In genomic region chr2:99905025-99905424, GRCh38 we compare ENCODE assay signal across 24 cellular contexts.
"Had no signal": no experiment of that assay in that cellular context is flagged by ENCODE, and none has a peak within 500 bp of the region (broad histone marks: within the 10 kb centered on the region; RNA-seq: fewer than 3 reads in every experiment).

No MANE protein-coding gene starts in this region.

- ATAC-seq: effector memory CD8-positive, alpha-beta T cell; esophagus mucosa; gastrocnemius medialis; heart right ventricle; left cardiac atrium; left lung; left ventricle myocardium superior; mucosa of descending colon had no signal

- H3K4me1 Mint-ChIP-seq: endodermal cell, mesothelial cell of epicardium had no signal

- H3K27ac Mint-ChIP-seq: dendritic cell treated with granulocyte-macrophage colony-stimulating factor and Interleukin-4, amounts not matched to agents 40 ng/mL and 50 ng/mL, for 4 days; effector memory CD8-positive, alpha-beta T cell; endodermal cell; mesothelial cell of epicardium had no signal

- H3K4me1 ChIP-seq: colonic mucosa, esophagus squamous epithelium, left lung had no signal

- H3K27ac ChIP-seq: colonic mucosa, epithelial cell of prostate, esophagus squamous epithelium, gastrocnemius medialis had no signal

- H3K27me3 Mint-ChIP-seq: dendritic cell treated with granulocyte-macrophage colony-stimulating factor and Interleukin-4, amounts not matched to agents 40 ng/mL and 50 ng/mL, for 4 days had no signal

- H3K9me3 Mint-ChIP-seq: dendritic cell treated with granulocyte-macrophage colony-stimulating factor and Interleukin-4, amounts not matched to agents 40 ng/mL and 50 ng/mL, for 4 days; effector memory CD8-positive, alpha-beta T cell; endodermal cell; mesothelial cell of epicardium had no signal

- H3K27me3 ChIP-seq: colonic mucosa, esophagus squamous epithelium, gastrocnemius medialis, heart right ventricle, left lung had no signal

- H3K9me3 ChIP-seq: colonic mucosa, esophagus squamous epithelium, gastrocnemius medialis, heart right ventricle, left lung, mucosa of descending colon had no signal

- H3K4me3 Mint-ChIP-seq: dendritic cell treated with granulocyte-macrophage colony-stimulating factor and Interleukin-4, amounts not matched to agents 40 ng/mL and 50 ng/mL, for 4 days; effector memory CD8-positive, alpha-beta T cell; endodermal cell; mesothelial cell of epicardium had no signal

- H3K4me3 ChIP-seq: colonic mucosa, esophagus squamous epithelium, gastrocnemius medialis, heart right ventricle, left lung, lung, mucosa of descending colon had no signal

- DNase-seq: colonic mucosa; cortex of kidney; effector CD8-positive, alpha-beta T cell; effector memory CD8-positive, alpha-beta T cell; endodermal cell; erythroblast; esophagus squamous epithelium; foreskin fibroblast; foreskin melanocyte; gastrocnemius medialis; glutamatergic neuron; head of caudate nucleus; heart right ventricle; hippocampal formation; left cardiac atrium; left lung; left ventricle myocardium superior; mammary epithelial cell; mucosa of descending colon had no signal

- H3K36me3 Mint-ChIP-seq: mesothelial cell of epicardium had no signal

- H3K36me3 ChIP-seq: colonic mucosa, esophagus squamous epithelium, gastrocnemius medialis, heart right ventricle, left lung had no signal
